Comparison of ENCODE assay signal across 8 cellular contexts in genomic region chr18:75207298-75208054, GRCh38. TPM values are rescaled to one million over a fixed set of nuclear protein-coding genes. Genes with fewer than 3 reads are reported as not detected.
DNase-seq lines count a peak whose midpoint lies in the region; ATAC-seq, FAIRE-seq and TF ChIP-seq lines count a peak whose summit lies in the region.

No MANE protein-coding gene starts in this region.

- TF ChIP-seq POLR2A in HepG2 (IDR thresholded peaks at IDR 0.05; ENCODE audit: insufficient read depth in 1 of 2, low read depth in 2 of 2, low read length in 2 of 2) (no peak), tibial nerve (IDR thresholded peaks at IDR 0.05) (no peak)

- DNase-seq in activated CD8-positive, alpha-beta memory T cell treated with anti-CD3 and anti-CD28 coated beads, Interleukin-2, amount 50 U/mL, for 48 hours: peak; percentile 74
- no peak for DNase-seq in activated CD8-positive, alpha-beta memory T cell treated with anti-CD3 and anti-CD28 coated beads, Interleukin-2, amount 50 U/mL, for 4 hours
- peak; percentile 62 for DNase-seq in MG63
- DNase-seq in astrocyte of the hippocampus (ENCODE audit: low read depth, low spot score): peak; percentile 52
- DNase-seq in HepG2 (ENCODE audit: low spot score): peak; percentile 44
- no peak for DNase-seq in tibial nerve (ENCODE audit: low spot score in 2 of 2)
- DNase-seq in AG20443 (ENCODE audit: low spot score): no peak
- no peak for DNase-seq in NCI-H774 (lab: John Stamatoyannopoulos, UW)

- TF ChIP-seq CTCF in HepG2 (CRISPR knock-in tag; IDR thresholded peaks at IDR 0.05) (no peak), tibial nerve (IDR thresholded peaks at IDR 0.05) (no peak)

- H2AFZ ChIP-seq in HepG2 (ENCODE audit: low read length): no peak overlapping the region

- H3K79me2 ChIP-seq in HepG2 (ENCODE audit: insufficient read depth, low read length): peaks cover 48% of the 10 kb centered on the region

- H3K9ac ChIP-seq in HepG2 (ENCODE audit: insufficient read depth, low read depth, low read length): peak overlapping the region; percentile 91

- CTCF ChIA-PET in HepG2 (lab: Yijun Ruan, JAX; ENCODE audit: low intra/inter-chr PET ratio, low total read pairs): no interaction called here

- TF ChIP-seq RAD21 in HepG2 (CRISPR knock-in tag; IDR thresholded peaks at IDR 0.05): no peak

- in situ Hi-C loops in HepG2 (cut with HindIII; ENCODE audit: extremely low pct_ligation_motif_present, low pct_unique_long_range_greater_than_20kb): loop anchor here (25.0 kb wide), 1 partner anchor 920 kb away; the partner anchor contains the start of gene CYB5A

- peak; percentile 12; the same call in 2 of the 3 replicates for ATAC-seq in HepG2

- H3K9me3 ChIP-seq in MG63: no peaks in the 10 kb centered on the region
- H3K9me3 ChIP-seq in HepG2 (ENCODE audit: low read length): no peaks in the 10 kb centered on the region
- no peaks in the 10 kb centered on the region for H3K9me3 ChIP-seq in tibial nerve

- under 1% methylated on average over 17 of the region's 18 CpGs for WGBS in HepG2 (ENCODE audit: low lambda C conversion rate)
- WGBS in tibial nerve, 2 donors: 12 to 13% methylated on average over 18 of the region's 18 CpGs

- POLR2A ChIA-PET in HepG2 (lab: Yijun Ruan, JAX): interaction anchor here (0.7 kb wide), 1 partner anchor 20 kb away, joined by 5 read pairs; no protein-coding TSS in a partner anchor

- H3K27ac ChIP-seq in HepG2 (ENCODE audit: extremely low read length, insufficient read depth, low read length) (peak overlapping the region; percentile 96), tibial nerve (peak overlapping the region; percentile 94 to 97 (median 96))

- H3K36me3 ChIP-seq in MG63 (no peaks in the 10 kb centered on the region), HepG2 (replicated peaks in 1 of 2; ENCODE audit: control insufficient read depth in 1 of 2, insufficient read depth in 2 of 2, low read length in 2 of 2) (no peaks in the 10 kb centered on the region), tibial nerve (no peaks in the 10 kb centered on the region)

- H3K27me3 ChIP-seq in MG63 (no peaks in the 10 kb centered on the region), HepG2 (ENCODE audit: control insufficient read depth in 1 of 2, insufficient read depth in 2 of 2, low read length in 2 of 2) (no peaks in the 10 kb centered on the region; a peak in 2 of 5 replicates), tibial nerve (no peaks in the 10 kb centered on the region)

- TF ChIP-seq EP300 in HepG2 (IDR thresholded peaks at IDR 0.05; ENCODE audit: low read depth in 2 of 2, low read length in 2 of 2) (no peak), HepG2 (CRISPR knock-in tag; IDR thresholded peaks at IDR 0.05; ENCODE audit: borderline replicate concordance) (no peak), tibial nerve (IDR thresholded peaks at IDR 0.05) (no peak)

- H3K4me1 ChIP-seq in HepG2 (ENCODE audit: insufficient read depth, low read length): peaks cover 25% of the 10 kb centered on the region
- H3K4me1 ChIP-seq in tibial nerve: peaks cover 0 to 60% (median 38%) of the 10 kb centered on the region in 4 donors

- H3K4me3 ChIP-seq in MG63 (peak overlapping the region; percentile 73), HepG2 (replicated peaks in 1 of 3; ENCODE audit: insufficient read depth in 1 of 3, low read depth in 2 of 3, low read length in 3 of 3) (peak overlapping the region; percentile 92 to 97 (median 95)), tibial nerve (peak overlapping the region; percentile 63 to 100 (median 84))

- FAIRE-seq in HepG2 (lab: Jason Lieb, UNC): peak; percentile 34

- intact Hi-C loops in HepG2 (cut with micrococcal nuclease; ENCODE audit: unreplicated experiment): loop anchor here (2.0 to 5.0 kb wide), 2 partner anchors 37 to 45 kb away; no protein-coding TSS in a partner anchor

- TSS peak; percentile 52 for BruUV-seq in HepG2 (replicated peaks; lab: Mats Ljungman, UMichigan)

- peaks cover 11% of the 10 kb centered on the region; the same call in 1 of the 2 replicates for H4K20me1 ChIP-seq in HepG2 (ENCODE audit: insufficient read depth, low read length)

- H3K4me2 ChIP-seq in HepG2 (ENCODE audit: low read depth, low read length): peak overlapping the region; percentile 85

TF ChIP-seq in HepG2, 621 proteins besides CTCF, POLR2A, EP300 and RAD21 (continues in another document):
- TF ChIP-seq ASH2L (IDR thresholded peaks at IDR 0.05; ENCODE audit: insufficient read length, low read depth, low read length) (peak; percentile 49), STAT5B (CRISPR knock-in tag; IDR thresholded peaks at IDR 0.05) (0 out of 2 replicates have a peak, but pooled peaks have one; percentile 10), MED13 (CRISPR knock-in tag; IDR thresholded peaks at IDR 0.05) (no peak), BCL6 (CRISPR knock-in tag; IDR thresholded peaks at IDR 0.05) (peak; percentile 19; the same call in 1 of the 2 replicates), RAD51 (IDR thresholded peaks at IDR 0.05; ENCODE audit: borderline replicate concordance) (no peak), ZNF598 (CRISPR knock-in tag; IDR thresholded peaks at IDR 0.05; ENCODE audit: borderline replicate concordance) (0 out of 2 replicates have a peak, but pooled peaks have one; percentile 4), NR2C2 (CRISPR knock-in tag; IDR thresholded peaks at IDR 0.05; ENCODE audit: borderline replicate concordance) (0 out of 2 replicates have a peak, but pooled peaks have one; percentile 2), ZNF577 (CRISPR knock-in tag; IDR thresholded peaks at IDR 0.05; ENCODE audit: borderline replicate concordance, low read depth) (no peak), DNMT1 (CRISPR knock-in tag; IDR thresholded peaks at IDR 0.05) (no peak), HOXA5 (CRISPR knock-in tag; IDR thresholded peaks at IDR 0.05) (0 out of 2 replicates have a peak, but pooled peaks have one; percentile 16)

RNA-seq across cellular contexts. Expression of gene PTGR3, which starts 1.5 kb away (rescaled TPM):
- 8.0 and 21.6 TPM in 2 replicates for total RNA-seq in MG63 (2014; rRNA removed; shearing (Covaris generic); ENCODE audit: low replicate concordance)
- total RNA-seq in HepG2 (2016; rRNA removed; fragmentation: Illumina TruSeq; extraction: Trizol): 11.5 and 13.3 TPM in 2 replicates
- 3.0 and 3.5 TPM in 2 replicates for total RNA-seq in HepG2 (2016; cell fraction: cytosol; rRNA removed; fragmentation: Illumina TruSeq; extraction: Trizol; ENCODE audit: low read depth)
- 12.0 and 13.7 TPM in 2 replicates for total RNA-seq in HepG2 (2016; cell fraction: insoluble cytoplasmic fraction; rRNA removed; fragmentation: Illumina TruSeq; extraction: Trizol)
- 9.5 and 11.7 TPM in 2 replicates for total RNA-seq in HepG2 (2016; cell fraction: membrane; rRNA removed; fragmentation: Illumina TruSeq; extraction: Trizol)
- 6.0 and 7.5 TPM in 2 replicates for total RNA-seq in HepG2 (2016; cell fraction: nucleus; rRNA removed; fragmentation: Illumina TruSeq; extraction: Trizol)
- polyA plus RNA-seq in HepG2 (2011; rRNA removed): 23.5 and 25.3 TPM in 2 replicates
- 17.8 and 19.5 TPM in 2 replicates for polyA plus RNA-seq in HepG2 (2011; cell fraction: cytosol; rRNA removed)
- polyA plus RNA-seq in HepG2 (2011; cell fraction: nucleus; rRNA removed): 21.7 and 25.8 TPM in 2 replicates
- polyA plus RNA-seq in HepG2 (2012): 16.2 and 18.2 TPM in 2 replicates
- polyA plus RNA-seq in HepG2 (2016; cell fraction: cytosol; fragmentation: Illumina TruSeq; extraction: Trizol; ENCODE audit: low read depth): 5.8 and 8.4 TPM in 2 replicates
- 18.6 and 22.2 TPM in 2 replicates for polyA plus RNA-seq in HepG2 (2016; cell fraction: insoluble cytoplasmic fraction; fragmentation: Illumina TruSeq; extraction: Trizol; ENCODE audit: low read depth)
- polyA plus RNA-seq in HepG2 (2016; cell fraction: membrane; fragmentation: Illumina TruSeq; extraction: Trizol; ENCODE audit: low read depth): 12.0 and 13.4 TPM in 2 replicates
- 11.7 and 16.0 TPM in 2 replicates for polyA plus RNA-seq in HepG2 (2016; cell fraction: nucleus; fragmentation: Illumina TruSeq; extraction: Trizol; ENCODE audit: insufficient read depth, low read depth)
- polyA minus RNA-seq in HepG2 (2011; rRNA and poly(A)+ RNA removed; ENCODE audit: low replicate concordance): 91.8 and 99.6 TPM in 2 replicates
- 14.5 and 19.7 TPM in 2 replicates for polyA minus RNA-seq in HepG2 (2011; cell fraction: cytosol; rRNA and poly(A)+ RNA removed)
- polyA minus RNA-seq in HepG2 (2011; cell fraction: nucleus; rRNA and poly(A)+ RNA removed): 23.2 and 33.2 TPM in 2 replicates
- total RNA-seq in tibial nerve: 10 to 100 TPM; 12.7 to 35.9 (median 24.5) TPM

RNA-seq across cellular contexts. Expression of gene TSHZ1, which starts 3.1 kb away (rescaled TPM):
- total RNA-seq in MG63 (2014; rRNA removed; shearing (Covaris generic); ENCODE audit: low replicate concordance): 4.4 and 4.5 TPM in 2 replicates
- total RNA-seq in HepG2 (2016; rRNA removed; fragmentation: Illumina TruSeq; extraction: Trizol) (2.5 and 2.6 TPM in 2 replicates), tibial nerve (10 to 100 TPM; 15.6 to 23.7 (median 18.3) TPM)
- 0.20 and 0.35 TPM in 2 replicates for total RNA-seq in HepG2 (2016; cell fraction: cytosol; rRNA removed; fragmentation: Illumina TruSeq; extraction: Trizol; ENCODE audit: low read depth)
- total RNA-seq in HepG2 (2016; cell fraction: insoluble cytoplasmic fraction; rRNA removed; fragmentation: Illumina TruSeq; extraction: Trizol): 2.1 and 2.4 TPM in 2 replicates
- 1.5 and 1.6 TPM in 2 replicates for total RNA-seq in HepG2 (2016; cell fraction: membrane; rRNA removed; fragmentation: Illumina TruSeq; extraction: Trizol)
- total RNA-seq in HepG2 (2016; cell fraction: nucleus; rRNA removed; fragmentation: Illumina TruSeq; extraction: Trizol): 2.9 and 3.6 TPM in 2 replicates
- 2.4 and 2.7 TPM in 2 replicates for polyA plus RNA-seq in HepG2 (2011; rRNA removed)
- 1.7 and 1.8 TPM in 2 replicates for polyA plus RNA-seq in HepG2 (2011; cell fraction: cytosol; rRNA removed)
- 3.2 and 3.4 TPM in 2 replicates for polyA plus RNA-seq in HepG2 (2011; cell fraction: nucleus; rRNA removed)
- polyA plus RNA-seq in HepG2 (2012): 4.3 and 4.7 TPM in 2 replicates
- polyA plus RNA-seq in HepG2 (2016; cell fraction: cytosol; fragmentation: Illumina TruSeq; extraction: Trizol; ENCODE audit: low read depth): 0.17 and 0.18 TPM in 2 replicates
- polyA plus RNA-seq in HepG2 (2016; cell fraction: insoluble cytoplasmic fraction; fragmentation: Illumina TruSeq; extraction: Trizol; ENCODE audit: low read depth): 2.9 and 3.5 TPM in 2 replicates
- 0.81 and 1.0 TPM in 2 replicates for polyA plus RNA-seq in HepG2 (2016; cell fraction: membrane; fragmentation: Illumina TruSeq; extraction: Trizol; ENCODE audit: low read depth)
- 3.8 and 3.9 TPM in 2 replicates for polyA plus RNA-seq in HepG2 (2016; cell fraction: nucleus; fragmentation: Illumina TruSeq; extraction: Trizol; ENCODE audit: insufficient read depth, low read depth)
- polyA minus RNA-seq in HepG2 (2011; rRNA and poly(A)+ RNA removed; ENCODE audit: low replicate concordance): 4.9 and 6.5 TPM in 2 replicates
- 4.2 and 4.7 TPM in 2 replicates for polyA minus RNA-seq in HepG2 (2011; cell fraction: cytosol; rRNA and poly(A)+ RNA removed)
- polyA minus RNA-seq in HepG2 (2011; cell fraction: nucleus; rRNA and poly(A)+ RNA removed): 4.4 and 4.8 TPM in 2 replicates

Comparison
In these comparisons a context has a peak if more than half of its experiments do, and no peak if none do; other contexts are left out.
1. DNase-seq: peak in activated CD8-positive, alpha-beta memory T cell treated with anti-CD3 and anti-CD28 coated beads, Interleukin-2, amount 50 U/mL, for 48 hours (single experiment), MG63 (single experiment), astrocyte of the hippocampus (single experiment) and HepG2 (single experiment); none in activated CD8-positive, alpha-beta memory T cell treated with anti-CD3 and anti-CD28 coated beads, Interleukin-2, amount 50 U/mL, for 4 hours (single experiment), tibial nerve (0 of 2), AG20443 (single experiment) and NCI-H774 (single experiment).
2. Peak in every context shown above with its lines, with median percentiles within 50 percentile points of each other: H3K4me3 ChIP-seq.